Comparison of ENCODE assay signal across 24 cellular contexts in genomic region chr14:66000771-66001170, GRCh38.
"Had no signal": no experiment of that assay in that cellular context is flagged by ENCODE, and none has a peak within 500 bp of the region (broad histone marks: within the 10 kb centered on the region; RNA-seq: fewer than 3 reads in every experiment).

No MANE protein-coding gene starts in this region.

- H3K4me3 ChIP-seq: colonic mucosa, lung, mucosa of descending colon, ovary, psoas muscle, sigmoid colon, stomach, thyroid gland, vagina had no signal

- DNase-seq: colonic mucosa; effector CD8-positive, alpha-beta T cell; erythroblast; mesenchymal stem cell; mucosa of descending colon; naive B cell; nucleus accumbens; ovary; posterior cingulate gyrus; psoas muscle; right cardiac atrium; sigmoid colon; stimulated activated CD4-positive, alpha-beta T cell treated with anti-CD3 and anti-CD28 coated beads, Interleukin-2, amount 100 ng/mL, for 24 hours; stimulated activated CD4-positive, alpha-beta T cell treated with anti-CD3 and anti-CD28 coated beads, Interleukin-4, amount 100 ng/mL, for 24 hours; stimulated activated naive CD4-positive, alpha-beta T cell treated with Interleukin-2 at 50 U/mL for 16 hours; stomach; thyroid gland; trophoblast cell had no signal

- H3K9me3 ChIP-seq: colonic mucosa, ovary, psoas muscle, thyroid gland had no signal

- H3K4me1 ChIP-seq: colonic mucosa, psoas muscle, sigmoid colon, stomach, vagina had no signal

- ATAC-seq: mucosa of descending colon; psoas muscle; right cardiac atrium; stimulated activated effector memory CD8-positive, alpha-beta T cell treated with anti-CD3 and anti-CD28 coated beads, Interleukin-12 subunit alpha, Interleukin-12 subunit beta, amount 100 ng/mL, for 72 hours had no signal

- H3K27me3 ChIP-seq: colonic mucosa, ovary, sigmoid colon, stomach, thyroid gland, vagina had no signal

- H3K27ac Mint-ChIP-seq: dendritic cell treated with granulocyte-macrophage colony-stimulating factor and Interleukin-4, amounts not matched to agents 40 ng/mL and 50 ng/mL, for 4 days; mesothelial cell of epicardium; nephron; stimulated activated effector memory CD8-positive, alpha-beta T cell treated with anti-CD3 and anti-CD28 coated beads, Interleukin-12 subunit alpha, Interleukin-12 subunit beta, amount 100 ng/mL, for 72 hours had no signal

- H3K36me3 Mint-ChIP-seq: mesothelial cell of epicardium; stimulated activated effector memory CD8-positive, alpha-beta T cell treated with anti-CD3 and anti-CD28 coated beads, Interleukin-12 subunit alpha, Interleukin-12 subunit beta, amount 100 ng/mL, for 72 hours had no signal

- H3K36me3 ChIP-seq: colonic mucosa, ovary, sigmoid colon, stomach, thyroid gland, vagina had no signal

- H3K27ac ChIP-seq: colonic mucosa, ovary, psoas muscle, sigmoid colon, stomach, thyroid gland, vagina had no signal

- H3K4me3 Mint-ChIP-seq: dendritic cell treated with granulocyte-macrophage colony-stimulating factor and Interleukin-4, amounts not matched to agents 40 ng/mL and 50 ng/mL, for 4 days; mesothelial cell of epicardium; nephron; stimulated activated effector memory CD8-positive, alpha-beta T cell treated with anti-CD3 and anti-CD28 coated beads, Interleukin-12 subunit alpha, Interleukin-12 subunit beta, amount 100 ng/mL, for 72 hours had no signal

- H3K4me1 Mint-ChIP-seq: mesothelial cell of epicardium; naive B cell; nephron; stimulated activated effector memory CD8-positive, alpha-beta T cell treated with anti-CD3 and anti-CD28 coated beads, Interleukin-12 subunit alpha, Interleukin-12 subunit beta, amount 100 ng/mL, for 72 hours had no signal

- H3K27me3 Mint-ChIP-seq: dendritic cell treated with granulocyte-macrophage colony-stimulating factor and Interleukin-4, amounts not matched to agents 40 ng/mL and 50 ng/mL, for 4 days had no signal
